In genomic region chr12:25550186-25550585, GRCh38 we compare ENCODE assay signal across 2 cellular contexts.
TF ChIP-seq lines count a peak whose summit lies in the region.

No MANE protein-coding gene starts in this region.

TF ChIP-seq in IMR-90, 13 proteins besides CTCF, POLR2A, EP300 and RAD21:
- TF ChIP-seq FOS (IDR thresholded peaks at IDR 0.05; ENCODE audit: low read depth, low read length) (0 out of 2 replicates have a peak, but pooled peaks have one; percentile 10), MAFK (IDR thresholded peaks at IDR 0.05; ENCODE audit: low read depth, low read length) (no peak)

TF ChIP-seq in GM23338, 12 proteins besides CTCF, POLR2A, EP300 and RAD21:
- no peak for TF ChIP-seq STAT1 (IDR thresholded peaks at IDR 0.05; ENCODE audit: unreplicated experiment)
- TF ChIP-seq EZH2 (IDR thresholded peaks at IDR 0.05; ENCODE audit: low read depth, unreplicated experiment), result no peak
- TF ChIP-seq JUNB (IDR thresholded peaks at IDR 0.05; ENCODE audit: unreplicated experiment), result no peak
- TF ChIP-seq POLR2AphosphoS5 (IDR thresholded peaks at IDR 0.05; ENCODE audit: low read depth), result no peak
- TF ChIP-seq ZNF462 (CRISPR knock-in tag; IDR thresholded peaks at IDR 0.05), result no peak
- TF ChIP-seq ETS1 (IDR thresholded peaks at IDR 0.05), result no peak
- TF ChIP-seq, protein P1, sequence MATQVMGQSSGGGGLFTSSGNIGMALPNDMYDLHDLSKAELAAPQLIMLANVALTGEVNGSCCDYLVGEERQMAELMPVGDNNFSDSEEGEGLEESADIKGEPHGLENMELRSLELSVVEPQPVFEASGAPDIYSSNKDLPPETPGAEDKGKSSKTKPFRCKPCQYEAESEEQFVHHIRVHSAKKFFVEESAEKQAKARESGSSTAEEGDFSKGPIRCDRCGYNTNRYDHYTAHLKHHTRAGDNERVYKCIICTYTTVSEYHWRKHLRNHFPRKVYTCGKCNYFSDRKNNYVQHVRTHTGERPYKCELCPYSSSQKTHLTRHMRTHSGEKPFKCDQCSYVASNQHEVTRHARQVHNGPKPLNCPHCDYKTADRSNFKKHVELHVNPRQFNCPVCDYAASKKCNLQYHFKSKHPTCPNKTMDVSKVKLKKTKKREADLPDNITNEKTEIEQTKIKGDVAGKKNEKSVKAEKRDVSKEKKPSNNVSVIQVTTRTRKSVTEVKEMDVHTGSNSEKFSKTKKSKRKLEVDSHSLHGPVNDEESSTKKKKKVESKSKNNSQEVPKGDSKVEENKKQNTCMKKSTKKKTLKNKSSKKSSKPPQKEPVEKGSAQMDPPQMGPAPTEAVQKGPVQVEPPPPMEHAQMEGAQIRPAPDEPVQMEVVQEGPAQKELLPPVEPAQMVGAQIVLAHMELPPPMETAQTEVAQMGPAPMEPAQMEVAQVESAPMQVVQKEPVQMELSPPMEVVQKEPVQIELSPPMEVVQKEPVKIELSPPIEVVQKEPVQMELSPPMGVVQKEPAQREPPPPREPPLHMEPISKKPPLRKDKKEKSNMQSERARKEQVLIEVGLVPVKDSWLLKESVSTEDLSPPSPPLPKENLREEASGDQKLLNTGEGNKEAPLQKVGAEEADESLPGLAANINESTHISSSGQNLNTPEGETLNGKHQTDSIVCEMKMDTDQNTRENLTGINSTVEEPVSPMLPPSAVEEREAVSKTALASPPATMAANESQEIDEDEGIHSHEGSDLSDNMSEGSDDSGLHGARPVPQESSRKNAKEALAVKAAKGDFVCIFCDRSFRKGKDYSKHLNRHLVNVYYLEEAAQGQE (IDR thresholded peaks at IDR 0.05; ENCODE audit: unreplicated experiment), result no peak
- no peak for TF ChIP-seq NANOG (IDR thresholded peaks at IDR 0.05; ENCODE audit: borderline replicate concordance)
- no peak for TF ChIP-seq CREB1 (CRISPR knock-in tag; IDR thresholded peaks at IDR 0.05; ENCODE audit: low read depth)
- TF ChIP-seq ZNF331 (CRISPR knock-in tag; IDR thresholded peaks at IDR 0.05; ENCODE audit: low read depth), result no peak
- TF ChIP-seq EZH2phosphoT487 (IDR thresholded peaks at IDR 0.05; ENCODE audit: unreplicated experiment), result no peak
- TF ChIP-seq ZNF114 (CRISPR knock-in tag; IDR thresholded peaks at IDR 0.05), result no peak
TF ChIP-seq in GM23338: peak in this region for 0.
